Comparison of ENCODE assay signal across 12 cellular contexts in the genomic region with DNA sequence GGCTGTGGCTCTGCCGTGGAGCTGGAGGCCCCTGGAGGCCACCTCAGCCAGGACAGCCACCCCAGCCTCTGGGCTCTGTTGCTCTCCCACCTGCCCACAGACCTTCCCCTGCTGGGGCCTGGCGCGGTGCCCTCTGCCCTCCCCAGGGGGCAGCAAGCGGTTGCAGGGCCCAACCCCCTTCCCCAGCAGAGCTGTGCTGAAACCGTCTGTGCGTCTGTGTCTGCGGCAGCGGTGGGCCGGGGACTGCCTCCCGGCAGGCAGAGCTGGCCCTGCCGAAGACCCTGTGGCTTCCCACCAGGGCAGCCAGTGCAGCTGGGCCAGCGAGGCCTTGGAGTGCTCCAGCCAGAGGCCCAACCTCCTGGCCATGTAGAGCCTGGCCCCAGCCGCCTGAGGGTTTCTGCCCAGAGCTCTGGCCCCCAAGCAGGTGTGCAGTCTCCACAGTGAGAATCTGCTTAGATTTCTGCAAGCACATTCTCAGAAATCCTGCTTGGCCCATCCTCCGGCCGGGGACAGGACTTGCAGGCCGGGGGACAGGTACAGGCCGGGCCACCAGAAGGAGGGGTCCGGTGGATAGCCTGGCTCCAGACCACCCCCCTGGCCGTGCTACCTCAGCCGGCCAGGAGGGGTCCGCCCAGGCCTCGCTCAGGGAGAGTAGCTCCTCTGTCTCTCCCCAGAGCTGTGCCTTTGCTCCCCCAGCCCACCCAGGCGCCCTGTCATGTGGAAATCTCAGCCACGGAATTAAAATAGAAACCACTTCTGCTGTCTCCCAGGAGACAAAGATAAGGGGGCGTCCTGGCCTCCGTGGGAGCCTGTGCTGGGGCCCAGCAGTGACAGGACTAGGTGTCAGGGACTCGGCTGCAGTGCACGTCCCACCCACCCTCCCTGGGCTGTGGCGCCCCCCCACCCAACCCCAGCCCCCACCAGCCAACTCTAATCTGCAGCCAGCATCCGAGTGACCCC. TPM values are rescaled to one million over a fixed set of nuclear protein-coding genes. Genes with fewer than 3 reads are reported as not detected.
DNase-seq lines count a peak whose midpoint lies in the region; ATAC-seq, FAIRE-seq and TF ChIP-seq lines count a peak whose summit lies in the region.
"Had no signal": no experiment of that assay in that cellular context is flagged by ENCODE, and none has a peak within 500 bp of the region (broad histone marks: within the 10 kb centered on the region; RNA-seq: fewer than 3 reads in every experiment).

No MANE protein-coding gene starts in this region.

- intact Hi-C loops in GM12878 (cut with micrococcal nuclease; ENCODE audit: unreplicated experiment), result no loop called here
- intact Hi-C loops in sciatic nerve (cut with DNase I), result no loop called here
- intact Hi-C loops in activated naive CD4-positive, alpha-beta T cell treated with anti-CD3 and anti-CD28 coated beads for 36 hours (cut with micrococcal nuclease), result no loop called here

- SMC1A ChIA-PET in GM12878 (lab: Charles Lee; ENCODE audit: uncharacterized antibody, unreplicated experiment), result no interaction called here

- H2AFZ ChIP-seq in Karpas-422 (ENCODE audit: low read length) (no peak overlapping the region), GM12878 (ENCODE audit: control insufficient read depth, low read depth, low read length) (no peak overlapping the region)
- H2AFZ ChIP-seq: PC-9 had no signal

- H3K27me3 Mint-ChIP-seq in T-cell, result no peaks in the 10 kb centered on the region
- peaks cover 1% of the 10 kb centered on the region for H3K27me3 Mint-ChIP-seq in activated naive CD4-positive, alpha-beta T cell treated with anti-CD3 and anti-CD28 coated beads for 36 hours (ENCODE audit: low read depth)

- no peaks in the 10 kb centered on the region for H3K9me3 ChIP-seq in Karpas-422 (ENCODE audit: low read length)
- no peaks in the 10 kb centered on the region for H3K9me3 ChIP-seq in GM12878 (replicated peaks; ENCODE audit: control insufficient read depth, insufficient read depth, low read length)
- no peaks in the 10 kb centered on the region for H3K9me3 ChIP-seq in HAP-1
- H3K9me3 ChIP-seq: adrenal gland had no signal

- no peak for ATAC-seq in GM12878
- no peak for ATAC-seq in sciatic nerve
- ATAC-seq in T-cell (replicated peaks in 1 of 4), result no peak
- ATAC-seq: CD8-positive, alpha-beta T cell; natural killer cell had no signal

- TF ChIP-seq CTCF in AG04449 (IDR thresholded peaks at IDR 0.05; ENCODE audit: insufficient read depth, low read length, missing control alignments) (peak; percentile 10), GM12878 (IDR thresholded peaks at IDR 0.05 in 2 of 3, conservative IDR thresholded peaks at IDR 0.05 in 1 of 3; ENCODE audit: control insufficient read depth in 2 of 3, extremely low read depth in 1 of 3, insufficient read depth in 1 of 3, low read depth in 3 of 3, low read length in 3 of 3) (0 out of 6 replicates have a peak, but pooled peaks of 2 of the 3 experiments have one; percentile 10 to 13)

- no peak for FAIRE-seq in GM12878 (lab: Jason Lieb, UNC)

- peaks cover 18% of the 10 kb centered on the region; the same call in 1 of the 2 replicates for H4K20me1 ChIP-seq in Karpas-422 (ENCODE audit: insufficient read depth, low read depth, low read length)
- no peaks in the 10 kb centered on the region for H4K20me1 ChIP-seq in GM12878 (ENCODE audit: control insufficient read depth, insufficient read depth)

- RAD21 ChIA-PET in GM12878 (lab: Charles Lee; ENCODE audit: unreplicated experiment), result interaction anchor here (0.9 kb wide), 1 partner anchor 101 kb away, joined by 3 read pairs; no protein-coding TSS in a partner anchor

- no peak overlapping the region for H3K4me3 Mint-ChIP-seq in T-cell
- H3K4me3 Mint-ChIP-seq in activated naive CD4-positive, alpha-beta T cell treated with anti-CD3 and anti-CD28 coated beads for 36 hours, result no peak overlapping the region
- H3K4me3 Mint-ChIP-seq: CD8-positive, alpha-beta T cell; natural killer cell had no signal

- no TSS peak for BruUV-seq in GM12878 (replicated peaks; lab: Mats Ljungman, UMichigan)

- H3K27ac ChIP-seq in Karpas-422 (ENCODE audit: low read length) (peak overlapping the region; percentile 92), GM12878 (ENCODE audit: control insufficient read depth, insufficient read depth) (no peak overlapping the region)
- H3K27ac ChIP-seq: PC-9 had no signal

- peaks cover 0 to 6% (median 5%) of the 10 kb centered on the region in 3 donors for H3K4me1 Mint-ChIP-seq in T-cell
- H3K4me1 Mint-ChIP-seq in activated naive CD4-positive, alpha-beta T cell treated with anti-CD3 and anti-CD28 coated beads for 36 hours (ENCODE audit: low read depth), result peaks cover 6% of the 10 kb centered on the region

- POLR2A ChIA-PET in AG04449 (lab: Yijun Ruan, JAX) (no interaction called here), GM12878 (lab: Charles Lee) (no interaction called here), T-cell (lab: Charles Lee) (no interaction called here)

- H3K27me3 ChIP-seq in Karpas-422 (ENCODE audit: low read length), result no peaks in the 10 kb centered on the region
- H3K27me3 ChIP-seq in GM12878 (replicated peaks in 1 of 2; ENCODE audit: control insufficient read depth in 2 of 2, insufficient read depth in 2 of 2, low read length in 1 of 2), result peaks cover 2 to 8% of the 10 kb centered on the region in 2 experiments; a peak in 3 of 4 replicates
- peaks cover 10% of the 10 kb centered on the region for H3K27me3 ChIP-seq in HAP-1 (ENCODE audit: low read depth)
- H3K27me3 ChIP-seq: adrenal gland had no signal

- peaks cover 74% of the 10 kb centered on the region for H3K4me1 ChIP-seq in Karpas-422 (ENCODE audit: low read length)
- H3K4me1 ChIP-seq in GM12878 (ENCODE audit: control insufficient read depth, insufficient read depth, low read length), result no peaks in the 10 kb centered on the region
- peaks cover 6% of the 10 kb centered on the region; the same call in 1 of the 2 replicates for H3K4me1 ChIP-seq in HAP-1

- H3K27ac Mint-ChIP-seq in T-cell, result no peak overlapping the region
- H3K27ac Mint-ChIP-seq in activated naive CD4-positive, alpha-beta T cell treated with anti-CD3 and anti-CD28 coated beads for 36 hours, result no peak overlapping the region
- H3K27ac Mint-ChIP-seq: CD8-positive, alpha-beta T cell; natural killer cell had no signal

- H3K79me2 ChIP-seq in Karpas-422 (ENCODE audit: low read length) (no peaks in the 10 kb centered on the region), GM12878 (ENCODE audit: control insufficient read depth, insufficient read depth, low read length) (no peaks in the 10 kb centered on the region)

- TF ChIP-seq RAD21 in GM12878 (IDR thresholded peaks at IDR 0.05; ENCODE audit: insufficient read depth, low read depth, low read length), result no peak

- peak overlapping the region; percentile 55 for H3K4me2 ChIP-seq in Karpas-422 (ENCODE audit: low read depth, low read length, poor library complexity, severe bottlenecking)
- H3K4me2 ChIP-seq in GM12878 (ENCODE audit: control insufficient read depth, insufficient read depth), result no peak overlapping the region

- no peak overlapping the region for H3K4me3 ChIP-seq in AG04449 (ENCODE audit: low read depth, low read length)
- H3K4me3 ChIP-seq in Karpas-422 (ENCODE audit: low read length), result peak overlapping the region; percentile 49; the same call in 1 of the 2 replicates
- H3K4me3 ChIP-seq in GM12878, result no peak overlapping the region
- H3K4me3 ChIP-seq in HAP-1, result no peak overlapping the region
- H3K4me3 ChIP-seq: adrenal gland, PC-9 had no signal

- no peaks in the 10 kb centered on the region for H3K9me3 Mint-ChIP-seq in T-cell
- H3K9me3 Mint-ChIP-seq in activated naive CD4-positive, alpha-beta T cell treated with anti-CD3 and anti-CD28 coated beads for 36 hours, result no peaks in the 10 kb centered on the region
- H3K9me3 Mint-ChIP-seq: CD8-positive, alpha-beta T cell; natural killer cell had no signal

- no peak for DNase-seq in AG04449 (ENCODE audit: low read depth, low spot score)
- DNase-seq in Karpas-422, result peak; percentile 91
- no peak for DNase-seq in GM12878 (ENCODE audit: low read depth, low spot score)
- peak; percentile 80 for DNase-seq in left kidney (ENCODE audit: low read depth, low spot score)
- DNase-seq in sciatic nerve (ENCODE audit: low spot score), result no peak
- no peak for DNase-seq in T-cell
- DNase-seq in HAP-1 (ENCODE audit: low spot score in 2 of 2), result no peak
- DNase-seq in activated naive CD4-positive, alpha-beta T cell treated with anti-CD3 and anti-CD28 coated beads for 36 hours, result no peak
- DNase-seq: adrenal gland; CD8-positive, alpha-beta T cell; natural killer cell; PC-9 had no signal

- H3K9ac ChIP-seq in Karpas-422 (ENCODE audit: low read length), result peak overlapping the region; percentile 51
- H3K9ac ChIP-seq in GM12878 (ENCODE audit: control insufficient read depth, insufficient read depth, low read length), result no peak overlapping the region

- in situ Hi-C loops in GM12878 (cut with MboI) (no loop called here), HAP-1 (cut with MboI; ENCODE audit: low sequenced_read_pairs) (no loop called here)

- TF ChIP-seq EP300 in GM12878 (IDR thresholded peaks at IDR 0.05; ENCODE audit: borderline replicate concordance in 1 of 2, control insufficient read depth in 1 of 2, low read depth in 2 of 2, low read length in 2 of 2), result no peak

- no peaks in the 10 kb centered on the region for H3K36me3 ChIP-seq in Karpas-422 (ENCODE audit: insufficient read depth, low read length)
- H3K36me3 ChIP-seq in GM12878 (ENCODE audit: control insufficient read depth in 2 of 2, insufficient read depth in 2 of 2, low read length in 1 of 2), result peaks cover 0 to 9% of the 10 kb centered on the region in 2 experiments; a peak in 3 of 4 replicates
- peaks cover 37% of the 10 kb centered on the region for H3K36me3 ChIP-seq in HAP-1 (replicated peaks)

- no peaks in the 10 kb centered on the region for H3K36me3 Mint-ChIP-seq in T-cell
- H3K36me3 Mint-ChIP-seq in activated naive CD4-positive, alpha-beta T cell treated with anti-CD3 and anti-CD28 coated beads for 36 hours (ENCODE audit: low read depth), result no peaks in the 10 kb centered on the region
- H3K36me3 Mint-ChIP-seq: natural killer cell had no signal

- WGBS in GM12878 (ENCODE audit: insufficient coverage, insufficient replicate concordance, low lambda C conversion rate, missing lambda C conversion rate), result 49% methylated on average over 30 of the region's 30 CpGs

- CTCF ChIA-PET in AG04449 (lab: Yijun Ruan, JAX), result interaction anchor here (1.0 to 4.1 kb wide), 3 partner anchors 10 to 19 kb away, joined by 3 to 40 read pairs (median 6); no protein-coding TSS in a partner anchor
- CTCF ChIA-PET in GM12878 (lab: Yijun Ruan, JAX), result interaction anchor here (0.6 to 1.5 kb wide), 3 partner anchors 10 to 1783 kb away, joined by 3 to 7 read pairs (median 3); no protein-coding TSS in a partner anchor
- CTCF ChIA-PET in T-cell (lab: Charles Lee), result interaction anchor here (0.5 to 1.5 kb wide), 3 partner anchors 19 to 846 kb away, joined by 3 to 4 read pairs (median 4); no protein-coding TSS in a partner anchor
- CTCF ChIA-PET in activated naive CD4-positive, alpha-beta T cell treated with anti-CD3 and anti-CD28 coated beads for 36 hours (lab: Charles Lee), result interaction anchor here (1.2 to 1.4 kb wide), 3 partner anchors 10 to 18 kb away, joined by 4 to 7 read pairs (median 5); no protein-coding TSS in a partner anchor

- no peaks in the 10 kb centered on the region for H3K9me2 ChIP-seq in Karpas-422 (replicated peaks; ENCODE audit: insufficient read depth, low read length)

- peak; percentile 46 for TF ChIP-seq POLR2A in GM12878 (IDR thresholded peaks at IDR 0.05; ENCODE audit: low read depth, low read length)

RNA-seq across cellular contexts. Expression of a gene that starts 3.5 kb away (rescaled TPM):
- 0.45 TPM in 1 of 2 replicates, not detected in the other for total RNA-seq in Karpas-422 (2014; rRNA removed; shearing (Covaris generic); ENCODE audit: low replicate concordance)
- total RNA-seq in GM12878 (2013; cell fraction: nucleolus; rRNA removed), result not detected in 2 replicates
- total RNA-seq in GM12878 (2014; rRNA removed) (0.11 TPM in 1 of 2 replicates, not detected in the other), GM12878 (2014; rRNA removed; fragmentation: Illumina TruSeq; extraction: Trizol) (not detected in 2 replicates), GM12878 (2021) (0.49 and 0.61 TPM in 2 replicates), sciatic nerve (172 TPM), T-cell (10 to 100 TPM in 4 of 5 donors, 1 to 10 TPM in 1; 6.4 to 38.7 (median 19.7) TPM)
- not detected for polyA plus RNA-seq in GM12878 (2011; ENCODE audit: low read depth)
- polyA plus RNA-seq in GM12878 (2011; rRNA removed) (0.04 TPM in 1 of 2 replicates, not detected in the other), GM12878 (2014; fragmentation: Illumina TruSeq; extraction: Trizol) (not detected in 2 replicates), GM12878 (2014; fragmentation: Nextera tagmentation; extraction: Ambion mirVana) (not detected), GM12878 (2014; rRNA removed) (not detected in 2 replicates), GM12878 (2016; fragmentation: Nextera tagmentation; extraction: Ambion mirVana) (under 1 TPM; 0.37 to 0.62 TPM)
- 0.39 and 0.40 TPM in 2 replicates for polyA plus RNA-seq in GM12878 (2011; cell fraction: cytosol; rRNA removed)
- polyA plus RNA-seq in GM12878 (2011; cell fraction: nucleus; rRNA removed), result 0.37 and 0.57 TPM in 2 replicates
- 0.15 and 0.22 TPM in 2 replicates for polyA plus RNA-seq in GM12878 (2012)
- polyA minus RNA-seq in GM12878 (2011; rRNA and poly(A)+ RNA removed), result not detected in 2 replicates
- polyA minus RNA-seq in GM12878 (2011; cell fraction: cytosol; rRNA and poly(A)+ RNA removed), result 2.9 and 4.2 TPM in 2 replicates
- 1.4 TPM in 1 of 2 replicates, not detected in the other for polyA minus RNA-seq in GM12878 (2011; cell fraction: nucleus; rRNA and poly(A)+ RNA removed)
- not detected for total RNA-seq in activated naive CD4-positive, alpha-beta T cell treated with anti-CD3 and anti-CD28 coated beads for 36 hours

RNA-seq across cellular contexts. Expression of a gene that starts 15.6 kb away (rescaled TPM):
- 140 and 285 TPM in 2 replicates for total RNA-seq in Karpas-422 (2014; rRNA removed; shearing (Covaris generic); ENCODE audit: low replicate concordance)
- total RNA-seq in GM12878 (2013; cell fraction: nucleolus; rRNA removed), result 20.9 and 21.9 TPM in 2 replicates
- 99.4 and 101 TPM in 2 replicates for total RNA-seq in GM12878 (2014; rRNA removed)
- total RNA-seq in GM12878 (2014; rRNA removed; fragmentation: Illumina TruSeq; extraction: Trizol), result 87.3 and 90.6 TPM in 2 replicates
- 177 and 188 TPM in 2 replicates for total RNA-seq in GM12878 (2021)
- polyA plus RNA-seq in GM12878 (2011; ENCODE audit: low read depth), result 110 TPM
- 36.3 and 174 TPM in 2 replicates for polyA plus RNA-seq in GM12878 (2011; rRNA removed)
- 236 and 406 TPM in 2 replicates for polyA plus RNA-seq in GM12878 (2011; cell fraction: cytosol; rRNA removed)
- 273 and 302 TPM in 2 replicates for polyA plus RNA-seq in GM12878 (2011; cell fraction: nucleus; rRNA removed)
- 224 and 253 TPM in 2 replicates for polyA plus RNA-seq in GM12878 (2012)
- 8.1 and 81.1 TPM in 2 replicates for polyA plus RNA-seq in GM12878 (2014; fragmentation: Illumina TruSeq; extraction: Trizol)
- polyA plus RNA-seq in GM12878 (2014; fragmentation: Nextera tagmentation; extraction: Ambion mirVana), result 100 to 1,000 TPM in 1 of 2 experiments, 10 to 100 TPM in 1; 66.8 to 134 TPM
- 259 and 269 TPM in 2 replicates for polyA plus RNA-seq in GM12878 (2014; rRNA removed)
- polyA plus RNA-seq in GM12878 (2016; fragmentation: Nextera tagmentation; extraction: Ambion mirVana), result 100 to 1,000 TPM; 207 to 230 TPM
- 26.0 and 61.0 TPM in 2 replicates for polyA minus RNA-seq in GM12878 (2011; rRNA and poly(A)+ RNA removed)
- polyA minus RNA-seq in GM12878 (2011; cell fraction: cytosol; rRNA and poly(A)+ RNA removed), result 42.5 and 76.2 TPM in 2 replicates
- 17.5 and 28.7 TPM in 2 replicates for polyA minus RNA-seq in GM12878 (2011; cell fraction: nucleus; rRNA and poly(A)+ RNA removed)
- 112 TPM for total RNA-seq in sciatic nerve
- 100 to 1,000 TPM; 224 to 477 (median 329) TPM for total RNA-seq in T-cell
- total RNA-seq in activated naive CD4-positive, alpha-beta T cell treated with anti-CD3 and anti-CD28 coated beads for 36 hours, result 10 to 100 TPM; 67.3 to 77.1 TPM

RNA-seq across cellular contexts. Expression of a gene that starts 20.0 kb away (rescaled TPM):
- 9.8 and 35.6 TPM in 2 replicates for total RNA-seq in Karpas-422 (2014; rRNA removed; shearing (Covaris generic); ENCODE audit: low replicate concordance)
- total RNA-seq in GM12878 (2013; cell fraction: nucleolus; rRNA removed), result 15.3 and 19.0 TPM in 2 replicates
- total RNA-seq in GM12878 (2014; rRNA removed) (23.0 and 25.8 TPM in 2 replicates), GM12878 (2014; rRNA removed; fragmentation: Illumina TruSeq; extraction: Trizol) (2.9 and 5.1 TPM in 2 replicates), GM12878 (2021) (30.5 and 34.2 TPM in 2 replicates), sciatic nerve (14.1 TPM), T-cell (100 to 1,000 TPM in 1 of 5 donors, 10 to 100 TPM in 4; 32.8 to 186 (median 37.5) TPM)
- polyA plus RNA-seq in GM12878 (2011; ENCODE audit: low read depth), result 1.9 TPM
- polyA plus RNA-seq in GM12878 (2011; rRNA removed) (1.7 and 6.0 TPM in 2 replicates), GM12878 (2014; fragmentation: Illumina TruSeq; extraction: Trizol) (0.10 and 0.76 TPM in 2 replicates), GM12878 (2014; fragmentation: Nextera tagmentation; extraction: Ambion mirVana) (1 to 10 TPM in 1 of 2 experiments, under 1 TPM in 1; 0.19 to 1.6 TPM), GM12878 (2014; rRNA removed) (27.8 and 32.6 TPM in 2 replicates), GM12878 (2016; fragmentation: Nextera tagmentation; extraction: Ambion mirVana) (10 to 100 TPM; 23.3 to 29.9 TPM)
- 8.1 and 18.8 TPM in 2 replicates for polyA plus RNA-seq in GM12878 (2011; cell fraction: cytosol; rRNA removed)
- polyA plus RNA-seq in GM12878 (2011; cell fraction: nucleus; rRNA removed), result 26.6 and 44.6 TPM in 2 replicates
- 7.2 and 9.4 TPM in 2 replicates for polyA plus RNA-seq in GM12878 (2012)
- polyA minus RNA-seq in GM12878 (2011; rRNA and poly(A)+ RNA removed), result 6.5 and 9.2 TPM in 2 replicates
- 4.4 and 5.8 TPM in 2 replicates for polyA minus RNA-seq in GM12878 (2011; cell fraction: cytosol; rRNA and poly(A)+ RNA removed)
- 8.9 and 18.4 TPM in 2 replicates for polyA minus RNA-seq in GM12878 (2011; cell fraction: nucleus; rRNA and poly(A)+ RNA removed)
- total RNA-seq in activated naive CD4-positive, alpha-beta T cell treated with anti-CD3 and anti-CD28 coated beads for 36 hours, result 10 to 100 TPM; 27.8 to 28.6 TPM

RNA-seq across cellular contexts. Expression of a gene that starts 51.5 kb away (rescaled TPM):
- 94.6 and 204 TPM in 2 replicates for total RNA-seq in Karpas-422 (2014; rRNA removed; shearing (Covaris generic); ENCODE audit: low replicate concordance)
- 130 and 153 TPM in 2 replicates for total RNA-seq in GM12878 (2013; cell fraction: nucleolus; rRNA removed)
- total RNA-seq in GM12878 (2014; rRNA removed), result 53.3 and 62.6 TPM in 2 replicates
- 28.1 and 30.8 TPM in 2 replicates for total RNA-seq in GM12878 (2014; rRNA removed; fragmentation: Illumina TruSeq; extraction: Trizol)
- total RNA-seq in GM12878 (2021), result 138 and 162 TPM in 2 replicates
- polyA plus RNA-seq in GM12878 (2011; ENCODE audit: low read depth), result 20.4 TPM
- polyA plus RNA-seq in GM12878 (2011; rRNA removed), result 26.0 and 52.3 TPM in 2 replicates
- polyA plus RNA-seq in GM12878 (2011; cell fraction: cytosol; rRNA removed), result 41.2 and 55.8 TPM in 2 replicates
- 459 and 605 TPM in 2 replicates for polyA plus RNA-seq in GM12878 (2011; cell fraction: nucleus; rRNA removed)
- 68.8 and 74.0 TPM in 2 replicates for polyA plus RNA-seq in GM12878 (2012)
- polyA plus RNA-seq in GM12878 (2014; fragmentation: Illumina TruSeq; extraction: Trizol), result 9.6 and 30.4 TPM in 2 replicates
- polyA plus RNA-seq in GM12878 (2014; fragmentation: Nextera tagmentation; extraction: Ambion mirVana), result under 1 TPM; 0.14 to 0.69 TPM
- polyA plus RNA-seq in GM12878 (2014; rRNA removed), result 114 and 134 TPM in 2 replicates
- polyA plus RNA-seq in GM12878 (2016; fragmentation: Nextera tagmentation; extraction: Ambion mirVana), result 10 to 100 TPM in 1 of 2 experiments, 1 to 10 TPM in 1; 7.7 to 10.3 TPM
- polyA minus RNA-seq in GM12878 (2011; rRNA and poly(A)+ RNA removed), result 22.1 and 40.2 TPM in 2 replicates
- polyA minus RNA-seq in GM12878 (2011; cell fraction: cytosol; rRNA and poly(A)+ RNA removed), result 42.9 and 49.3 TPM in 2 replicates
- 62.5 and 113 TPM in 2 replicates for polyA minus RNA-seq in GM12878 (2011; cell fraction: nucleus; rRNA and poly(A)+ RNA removed)
- total RNA-seq in sciatic nerve, result 95.2 TPM
- 100 to 1,000 TPM; 111 to 152 (median 141) TPM for total RNA-seq in T-cell
- total RNA-seq in activated naive CD4-positive, alpha-beta T cell treated with anti-CD3 and anti-CD28 coated beads for 36 hours, result 100 to 1,000 TPM; 106 to 115 TPM

RNA-seq across cellular contexts. Expression of a gene that starts 55.3 kb away (rescaled TPM):
- total RNA-seq in Karpas-422 (2014; rRNA removed; shearing (Covaris generic); ENCODE audit: low replicate concordance), result 0.18 TPM in 1 of 2 replicates, not detected in the other
- 2.2 and 2.7 TPM in 2 replicates for total RNA-seq in GM12878 (2013; cell fraction: nucleolus; rRNA removed)
- 4.9 and 6.6 TPM in 2 replicates for total RNA-seq in GM12878 (2014; rRNA removed)
- 0.09 and 0.13 TPM in 2 replicates for total RNA-seq in GM12878 (2014; rRNA removed; fragmentation: Illumina TruSeq; extraction: Trizol)
- total RNA-seq in GM12878 (2021), result 3.2 and 3.4 TPM in 2 replicates
- not detected for polyA plus RNA-seq in GM12878 (2011; ENCODE audit: low read depth)
- 0.04 TPM in 1 of 2 replicates, not detected in the other for polyA plus RNA-seq in GM12878 (2011; rRNA removed)
- polyA plus RNA-seq in GM12878 (2011; cell fraction: cytosol; rRNA removed), result 0.13 TPM in 1 of 2 replicates, not detected in the other
- 0.07 and 0.12 TPM in 2 replicates for polyA plus RNA-seq in GM12878 (2011; cell fraction: nucleus; rRNA removed)
- 0.30 and 0.35 TPM in 2 replicates for polyA plus RNA-seq in GM12878 (2012)
- polyA plus RNA-seq in GM12878 (2014; fragmentation: Illumina TruSeq; extraction: Trizol), result not detected in 2 replicates
- polyA plus RNA-seq in GM12878 (2014; fragmentation: Nextera tagmentation; extraction: Ambion mirVana), result under 1 TPM in 1 of 2 experiments, not detected in 1; 0.27 TPM
- polyA plus RNA-seq in GM12878 (2014; rRNA removed), result 3.1 and 4.9 TPM in 2 replicates
- polyA plus RNA-seq in GM12878 (2016; fragmentation: Nextera tagmentation; extraction: Ambion mirVana), result 1 to 10 TPM in 1 of 2 experiments, under 1 TPM in 1; 0.49 to 1.9 TPM
- not detected in 2 replicates for polyA minus RNA-seq in GM12878 (2011; rRNA and poly(A)+ RNA removed)
- not detected in 2 replicates for polyA minus RNA-seq in GM12878 (2011; cell fraction: cytosol; rRNA and poly(A)+ RNA removed)
- 0.12 and 0.29 TPM in 2 replicates for polyA minus RNA-seq in GM12878 (2011; cell fraction: nucleus; rRNA and poly(A)+ RNA removed)
- total RNA-seq in sciatic nerve, result 8.7 TPM
- total RNA-seq in T-cell, result 1 to 10 TPM; 1.8 to 6.7 (median 4.0) TPM
- 1 to 10 TPM; 6.5 to 9.3 TPM for total RNA-seq in activated naive CD4-positive, alpha-beta T cell treated with anti-CD3 and anti-CD28 coated beads for 36 hours

Comparison
In these comparisons a context has a peak if more than half of its experiments do, and no peak if none do; other contexts are left out.
1. DNase-seq: peak in Karpas-422 (single experiment) and left kidney (single experiment); none in AG04449 (single experiment), GM12878 (single experiment), sciatic nerve (single experiment), T-cell (0 of 34), HAP-1 (0 of 2) and activated naive CD4-positive, alpha-beta T cell treated with anti-CD3 and anti-CD28 coated beads for 36 hours (single experiment).